In the genomic region with DNA sequence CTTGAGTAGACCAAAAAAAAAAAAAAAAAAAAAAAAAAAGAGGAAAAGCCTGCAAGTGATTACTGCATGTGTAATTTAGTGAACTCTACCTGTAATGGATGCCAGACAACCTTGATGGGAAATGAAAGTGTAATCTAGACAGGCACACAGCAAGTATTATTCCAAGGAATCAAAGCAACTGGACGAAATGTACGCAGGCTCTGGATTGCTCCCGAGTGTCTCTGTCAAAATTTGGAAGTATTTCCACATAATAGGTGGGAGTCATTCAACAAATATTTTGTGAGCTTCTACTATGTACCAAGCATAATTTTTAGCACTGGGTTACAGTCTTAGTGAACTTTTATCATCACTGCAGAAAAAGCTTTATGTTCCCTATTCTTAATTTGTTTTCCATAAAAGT, we compare ENCODE assay signal across 24 cellular contexts.
"Had no signal": no experiment of that assay in that cellular context is flagged by ENCODE, and none has a peak within 500 bp of the region (broad histone marks: within the 10 kb centered on the region; RNA-seq: fewer than 3 reads in every experiment).

No MANE protein-coding gene starts in this region.

- H3K9me3 ChIP-seq: esophagus squamous epithelium, pancreas, right lobe of liver, suprapubic skin, transverse colon, upper lobe of right lung, uterus had no signal

- H3K36me3 Mint-ChIP-seq: memory B cell, natural killer cell had no signal

- H3K4me3 Mint-ChIP-seq: effector memory CD8-positive, alpha-beta T cell; memory B cell; natural killer cell; stimulated activated naive CD8-positive, alpha-beta T cell treated with anti-CD3 and anti-CD28 coated beads, Interleukin-15, amount 100 ng/mL, for 72 hours had no signal

- ATAC-seq: effector memory CD8-positive, alpha-beta T cell; left lobe of liver; natural killer cell; pancreas; right lobe of liver; stimulated activated naive CD8-positive, alpha-beta T cell treated with anti-CD3 and anti-CD28 coated beads, Interleukin-15, amount 100 ng/mL, for 72 hours; upper lobe of right lung had no signal

- H3K4me1 Mint-ChIP-seq: memory B cell; natural killer cell; stimulated activated naive CD8-positive, alpha-beta T cell treated with anti-CD3 and anti-CD28 coated beads, Interleukin-15, amount 100 ng/mL, for 72 hours had no signal

- H3K27me3 ChIP-seq: esophagus squamous epithelium, pancreas, right lobe of liver, suprapubic skin, transverse colon, upper lobe of right lung, uterus had no signal

- H3K27ac ChIP-seq: esophagus squamous epithelium, pancreas, right lobe of liver, suprapubic skin, transverse colon, upper lobe of right lung, uterus had no signal

- H3K4me1 ChIP-seq: suprapubic skin, transverse colon, uterus had no signal

- H3K4me3 ChIP-seq: esophagus squamous epithelium, lung, pancreas, right lobe of liver, smooth muscle cell, suprapubic skin, transverse colon, upper lobe of right lung, uterus had no signal

- H3K36me3 ChIP-seq: esophagus squamous epithelium, pancreas, right lobe of liver, suprapubic skin, transverse colon, uterus had no signal

- DNase-seq: cortex of kidney; effector memory CD8-positive, alpha-beta T cell; erythroblast; esophagus squamous epithelium; foreskin melanocyte; kidney; natural killer cell; occipital lobe; pancreas; right lobe of liver; stimulated activated CD4-positive, alpha-beta T cell treated with anti-CD3 and anti-CD28 coated beads, Interleukin-12 subunit alpha, Interleukin-12 subunit beta, amount 100 ng/mL, for 4 hours; stimulated activated CD4-positive, alpha-beta T cell treated with anti-CD3 and anti-CD28 coated beads, Interleukin-1b, Interleukin-23, amount 100 ng/mL, for 48 hours; stimulated activated CD4-positive, alpha-beta T cell treated with anti-CD3 and anti-CD28 coated beads, Interleukin-4, amount 100 ng/mL, for 1 hour; stimulated activated CD8-positive, alpha-beta memory T cell treated with anti-CD3 and anti-CD28 coated beads, Interleukin-4, amount 100 ng/mL, for 48 hours; stimulated activated naive CD4-positive, alpha-beta T cell; stimulated activated naive CD8-positive, alpha-beta T cell treated with anti-CD3 and anti-CD28 coated beads, Interleukin-15, amount 100 ng/mL, for 72 hours; transverse colon; upper lobe of right lung; uterus had no signal

- H3K27ac Mint-ChIP-seq: effector memory CD8-positive, alpha-beta T cell; memory B cell; natural killer cell; stimulated activated naive CD8-positive, alpha-beta T cell treated with anti-CD3 and anti-CD28 coated beads, Interleukin-15, amount 100 ng/mL, for 72 hours had no signal

- H3K27me3 Mint-ChIP-seq: effector memory CD8-positive, alpha-beta T cell; stimulated activated naive CD8-positive, alpha-beta T cell treated with anti-CD3 and anti-CD28 coated beads, Interleukin-15, amount 100 ng/mL, for 72 hours had no signal
